In the genomic region with DNA sequence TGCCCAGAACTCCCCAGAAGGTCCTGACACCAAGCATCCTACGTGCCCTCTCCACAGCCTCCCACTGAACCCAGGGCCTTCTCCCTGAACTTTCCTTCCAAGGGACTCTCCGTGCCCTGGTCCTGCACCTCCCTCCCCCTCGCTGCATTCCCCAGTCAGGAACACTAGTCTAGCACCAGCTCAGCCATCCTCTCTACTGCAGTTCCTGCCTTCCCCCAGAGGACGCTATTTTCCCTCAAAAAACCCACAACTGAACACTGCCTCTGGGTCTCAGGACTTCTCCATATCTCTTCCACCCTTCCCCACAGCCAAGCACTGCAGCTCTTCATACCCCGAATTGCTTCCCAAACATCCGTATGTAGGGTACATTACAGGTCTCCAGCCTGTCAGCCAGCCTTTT, we compare ENCODE assay signal across 2 cellular contexts.
TF ChIP-seq lines count a peak whose summit lies in the region.

No MANE protein-coding gene starts in this region.

TF ChIP-seq in A549, 52 proteins besides CTCF, POLR2A, EP300 and RAD21:
- TF ChIP-seq HOXA7 (CRISPR knock-in tag; IDR thresholded peaks at IDR 0.05): no peak
- TF ChIP-seq GATA3 (IDR thresholded peaks at IDR 0.05; ENCODE audit: borderline replicate concordance): no peak
- TF ChIP-seq NPAS2 (CRISPR knock-in tag; IDR thresholded peaks at IDR 0.05; ENCODE audit: borderline replicate concordance): no peak

TF ChIP-seq in GM23338, 12 proteins besides CTCF, POLR2A, EP300 and RAD21:
- TF ChIP-seq, protein P1, sequence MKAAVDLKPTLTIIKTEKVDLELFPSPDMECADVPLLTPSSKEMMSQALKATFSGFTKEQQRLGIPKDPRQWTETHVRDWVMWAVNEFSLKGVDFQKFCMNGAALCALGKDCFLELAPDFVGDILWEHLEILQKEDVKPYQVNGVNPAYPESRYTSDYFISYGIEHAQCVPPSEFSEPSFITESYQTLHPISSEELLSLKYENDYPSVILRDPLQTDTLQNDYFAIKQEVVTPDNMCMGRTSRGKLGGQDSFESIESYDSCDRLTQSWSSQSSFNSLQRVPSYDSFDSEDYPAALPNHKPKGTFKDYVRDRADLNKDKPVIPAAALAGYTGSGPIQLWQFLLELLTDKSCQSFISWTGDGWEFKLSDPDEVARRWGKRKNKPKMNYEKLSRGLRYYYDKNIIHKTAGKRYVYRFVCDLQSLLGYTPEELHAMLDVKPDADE (IDR thresholded peaks at IDR 0.05): no peak
- TF ChIP-seq JUNB (IDR thresholded peaks at IDR 0.05; ENCODE audit: unreplicated experiment) (no peak), STAT1 (IDR thresholded peaks at IDR 0.05; ENCODE audit: unreplicated experiment) (no peak), NANOG (IDR thresholded peaks at IDR 0.05; ENCODE audit: borderline replicate concordance) (no peak), EZH2 (IDR thresholded peaks at IDR 0.05; ENCODE audit: low read depth, unreplicated experiment) (no peak), EZH2phosphoT487 (IDR thresholded peaks at IDR 0.05; ENCODE audit: unreplicated experiment) (no peak), POLR2AphosphoS5 (IDR thresholded peaks at IDR 0.05; ENCODE audit: low read depth) (no peak), ZNF114 (CRISPR knock-in tag; IDR thresholded peaks at IDR 0.05) (no peak), CREB1 (CRISPR knock-in tag; IDR thresholded peaks at IDR 0.05; ENCODE audit: low read depth) (no peak)
- TF ChIP-seq, protein P2, sequence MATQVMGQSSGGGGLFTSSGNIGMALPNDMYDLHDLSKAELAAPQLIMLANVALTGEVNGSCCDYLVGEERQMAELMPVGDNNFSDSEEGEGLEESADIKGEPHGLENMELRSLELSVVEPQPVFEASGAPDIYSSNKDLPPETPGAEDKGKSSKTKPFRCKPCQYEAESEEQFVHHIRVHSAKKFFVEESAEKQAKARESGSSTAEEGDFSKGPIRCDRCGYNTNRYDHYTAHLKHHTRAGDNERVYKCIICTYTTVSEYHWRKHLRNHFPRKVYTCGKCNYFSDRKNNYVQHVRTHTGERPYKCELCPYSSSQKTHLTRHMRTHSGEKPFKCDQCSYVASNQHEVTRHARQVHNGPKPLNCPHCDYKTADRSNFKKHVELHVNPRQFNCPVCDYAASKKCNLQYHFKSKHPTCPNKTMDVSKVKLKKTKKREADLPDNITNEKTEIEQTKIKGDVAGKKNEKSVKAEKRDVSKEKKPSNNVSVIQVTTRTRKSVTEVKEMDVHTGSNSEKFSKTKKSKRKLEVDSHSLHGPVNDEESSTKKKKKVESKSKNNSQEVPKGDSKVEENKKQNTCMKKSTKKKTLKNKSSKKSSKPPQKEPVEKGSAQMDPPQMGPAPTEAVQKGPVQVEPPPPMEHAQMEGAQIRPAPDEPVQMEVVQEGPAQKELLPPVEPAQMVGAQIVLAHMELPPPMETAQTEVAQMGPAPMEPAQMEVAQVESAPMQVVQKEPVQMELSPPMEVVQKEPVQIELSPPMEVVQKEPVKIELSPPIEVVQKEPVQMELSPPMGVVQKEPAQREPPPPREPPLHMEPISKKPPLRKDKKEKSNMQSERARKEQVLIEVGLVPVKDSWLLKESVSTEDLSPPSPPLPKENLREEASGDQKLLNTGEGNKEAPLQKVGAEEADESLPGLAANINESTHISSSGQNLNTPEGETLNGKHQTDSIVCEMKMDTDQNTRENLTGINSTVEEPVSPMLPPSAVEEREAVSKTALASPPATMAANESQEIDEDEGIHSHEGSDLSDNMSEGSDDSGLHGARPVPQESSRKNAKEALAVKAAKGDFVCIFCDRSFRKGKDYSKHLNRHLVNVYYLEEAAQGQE (IDR thresholded peaks at IDR 0.05; ENCODE audit: unreplicated experiment): no peak
- TF ChIP-seq, protein P3, sequence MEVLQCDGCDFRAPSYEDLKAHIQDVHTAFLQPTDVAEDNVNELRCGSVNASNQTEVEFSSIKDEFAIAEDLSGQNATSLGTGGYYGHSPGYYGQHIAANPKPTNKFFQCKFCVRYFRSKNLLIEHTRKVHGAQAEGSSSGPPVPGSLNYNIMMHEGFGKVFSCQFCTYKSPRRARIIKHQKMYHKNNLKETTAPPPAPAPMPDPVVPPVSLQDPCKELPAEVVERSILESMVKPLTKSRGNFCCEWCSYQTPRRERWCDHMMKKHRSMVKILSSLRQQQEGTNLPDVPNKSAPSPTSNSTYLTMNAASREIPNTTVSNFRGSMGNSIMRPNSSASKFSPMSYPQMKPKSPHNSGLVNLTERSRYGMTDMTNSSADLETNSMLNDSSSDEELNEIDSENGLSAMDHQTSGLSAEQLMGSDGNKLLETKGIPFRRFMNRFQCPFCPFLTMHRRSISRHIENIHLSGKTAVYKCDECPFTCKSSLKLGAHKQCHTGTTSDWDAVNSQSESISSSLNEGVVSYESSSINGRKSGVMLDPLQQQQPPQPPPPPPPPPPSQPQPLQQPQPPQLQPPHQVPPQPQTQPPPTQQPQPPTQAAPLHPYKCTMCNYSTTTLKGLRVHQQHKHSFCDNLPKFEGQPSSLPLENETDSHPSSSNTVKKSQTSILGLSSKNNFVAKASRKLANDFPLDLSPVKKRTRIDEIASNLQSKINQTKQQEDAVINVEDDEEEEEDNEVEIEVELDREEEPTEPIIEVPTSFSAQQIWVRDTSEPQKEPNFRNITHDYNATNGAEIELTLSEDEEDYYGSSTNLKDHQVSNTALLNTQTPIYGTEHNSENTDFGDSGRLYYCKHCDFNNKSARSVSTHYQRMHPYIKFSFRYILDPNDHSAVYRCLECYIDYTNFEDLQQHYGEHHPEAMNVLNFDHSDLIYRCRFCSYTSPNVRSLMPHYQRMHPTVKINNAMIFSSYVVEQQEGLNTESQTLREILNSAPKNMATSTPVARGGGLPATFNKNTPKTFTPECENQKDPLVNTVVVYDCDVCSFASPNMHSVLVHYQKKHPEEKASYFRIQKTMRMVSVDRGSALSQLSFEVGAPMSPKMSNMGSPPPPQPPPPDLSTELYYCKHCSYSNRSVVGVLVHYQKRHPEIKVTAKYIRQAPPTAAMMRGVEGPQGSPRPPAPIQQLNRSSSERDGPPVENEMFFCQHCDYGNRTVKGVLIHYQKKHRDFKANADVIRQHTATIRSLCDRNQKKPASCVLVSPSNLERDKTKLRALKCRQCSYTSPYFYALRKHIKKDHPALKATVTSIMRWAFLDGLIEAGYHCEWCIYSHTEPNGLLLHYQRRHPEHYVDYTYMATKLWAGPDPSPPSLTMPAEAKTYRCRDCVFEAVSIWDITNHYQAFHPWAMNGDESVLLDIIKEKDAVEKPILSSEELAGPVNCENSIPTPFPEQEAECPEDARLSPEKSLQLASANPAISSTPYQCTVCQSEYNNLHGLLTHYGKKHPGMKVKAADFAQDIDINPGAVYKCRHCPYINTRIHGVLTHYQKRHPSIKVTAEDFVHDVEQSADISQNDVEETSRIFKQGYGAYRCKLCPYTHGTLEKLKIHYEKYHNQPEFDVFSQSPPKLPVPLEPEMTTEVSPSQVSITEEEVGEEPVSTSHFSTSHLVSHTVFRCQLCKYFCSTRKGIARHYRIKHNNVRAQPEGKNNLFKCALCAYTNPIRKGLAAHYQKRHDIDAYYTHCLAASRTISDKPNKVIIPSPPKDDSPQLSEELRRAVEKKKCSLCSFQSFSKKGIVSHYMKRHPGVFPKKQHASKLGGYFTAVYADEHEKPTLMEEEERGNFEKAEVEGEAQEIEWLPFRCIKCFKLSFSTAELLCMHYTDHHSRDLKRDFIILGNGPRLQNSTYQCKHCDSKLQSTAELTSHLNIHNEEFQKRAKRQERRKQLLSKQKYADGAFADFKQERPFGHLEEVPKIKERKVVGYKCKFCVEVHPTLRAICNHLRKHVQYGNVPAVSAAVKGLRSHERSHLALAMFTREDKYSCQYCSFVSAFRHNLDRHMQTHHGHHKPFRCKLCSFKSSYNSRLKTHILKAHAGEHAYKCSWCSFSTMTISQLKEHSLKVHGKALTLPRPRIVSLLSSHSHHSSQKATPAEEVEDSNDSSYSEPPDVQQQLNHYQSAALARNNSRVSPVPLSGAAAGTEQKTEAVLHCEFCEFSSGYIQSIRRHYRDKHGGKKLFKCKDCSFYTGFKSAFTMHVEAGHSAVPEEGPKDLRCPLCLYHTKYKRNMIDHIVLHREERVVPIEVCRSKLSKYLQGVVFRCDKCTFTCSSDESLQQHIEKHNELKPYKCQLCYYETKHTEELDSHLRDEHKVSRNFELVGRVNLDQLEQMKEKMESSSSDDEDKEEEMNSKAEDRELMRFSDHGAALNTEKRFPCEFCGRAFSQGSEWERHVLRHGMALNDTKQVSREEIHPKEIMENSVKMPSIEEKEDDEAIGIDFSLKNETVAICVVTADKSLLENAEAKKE (CRISPR knock-in tag; IDR thresholded peaks at IDR 0.05): no peak
